13 cellular contexts compared by ENCODE assay signal in genomic region chr1:110752941-110753725, GRCh38.
DNase-seq lines count a peak whose midpoint lies in the region; ATAC-seq and TF ChIP-seq lines count a peak whose summit lies in the region.
"Had no signal": no experiment of that assay in that cellular context is flagged by ENCODE, and none has a peak within 500 bp of the region (broad histone marks: within the 10 kb centered on the region; RNA-seq: fewer than 3 reads in every experiment).

No MANE protein-coding gene starts in this region.

- peak; percentile 16 for DNase-seq in activated CD4-positive, alpha-beta T cell treated with anti-CD3 and anti-CD28 coated beads for 36 hours
- no peak for DNase-seq in activated CD4-positive, alpha-beta T cell treated with anti-CD3 and anti-CD28 coated beads, Interleukin-2, amount 50 U/mL, for 1 hour
- DNase-seq in stimulated activated CD4-positive, alpha-beta T cell treated with anti-CD3 and anti-CD28 coated beads, Interleukin-1b, Interleukin-23, amount 100 ng/mL, for 48 hours, result peak; percentile 27
- no peak for DNase-seq in stimulated activated CD4-positive, alpha-beta T cell treated with anti-CD3 and anti-CD28 coated beads, Interleukin-12 subunit alpha, Interleukin-12 subunit beta, amount 100 ng/mL, for 4 hours
- no peak for DNase-seq in activated naive CD8-positive, alpha-beta T cell treated with anti-CD3 and anti-CD28 coated beads for 36 hours
- DNase-seq in glutamatergic neuron, result no peak
- no peak for DNase-seq in activated CD4-positive, CD25-positive, alpha-beta regulatory T cell (lab: John Stamatoyannopoulos, UW)
- DNase-seq: ACHN; CD4-positive, CD25-positive, alpha-beta regulatory T cell; DMS53; GF-D8; H7 had no signal

- H3K4me1 Mint-ChIP-seq in activated CD4-positive, alpha-beta T cell treated with anti-CD3 and anti-CD28 coated beads for 36 hours, result peaks cover 5% of the 10 kb centered on the region
- H3K4me1 Mint-ChIP-seq in activated naive CD8-positive, alpha-beta T cell treated with anti-CD3 and anti-CD28 coated beads for 36 hours, result no peaks in the 10 kb centered on the region
- peaks cover 57% of the 10 kb centered on the region for H3K4me1 Mint-ChIP-seq in glutamatergic neuron (ENCODE audit: low read depth, unreplicated experiment)
- H3K4me1 Mint-ChIP-seq: CD4-positive, CD25-positive, alpha-beta regulatory T cell had no signal

- H3K27me3 Mint-ChIP-seq in activated CD4-positive, alpha-beta T cell treated with anti-CD3 and anti-CD28 coated beads for 36 hours, result peaks cover 5% of the 10 kb centered on the region
- peaks cover 22% of the 10 kb centered on the region for H3K27me3 Mint-ChIP-seq in activated naive CD8-positive, alpha-beta T cell treated with anti-CD3 and anti-CD28 coated beads for 36 hours
- H3K27me3 Mint-ChIP-seq in glutamatergic neuron (ENCODE audit: unreplicated experiment), result peaks cover 7% of the 10 kb centered on the region

- CTCF ChIA-PET in activated CD4-positive, alpha-beta T cell treated with anti-CD3 and anti-CD28 coated beads for 36 hours (lab: Charles Lee), result interaction anchor here (1.1 to 4.2 kb wide), 3 partner anchors 12 to 29 kb away, joined by 3 to 25 read pairs (median 15); no protein-coding TSS in a partner anchor

- H3K36me3 Mint-ChIP-seq in activated CD4-positive, alpha-beta T cell treated with anti-CD3 and anti-CD28 coated beads for 36 hours (ENCODE audit: low read depth), result no peaks in the 10 kb centered on the region
- H3K36me3 Mint-ChIP-seq in activated naive CD8-positive, alpha-beta T cell treated with anti-CD3 and anti-CD28 coated beads for 36 hours, result no peaks in the 10 kb centered on the region
- H3K36me3 Mint-ChIP-seq in glutamatergic neuron (ENCODE audit: unreplicated experiment), result no peaks in the 10 kb centered on the region
- H3K36me3 Mint-ChIP-seq: CD4-positive, CD25-positive, alpha-beta regulatory T cell had no signal

- no peak overlapping the region for H3K27ac Mint-ChIP-seq in activated CD4-positive, alpha-beta T cell treated with anti-CD3 and anti-CD28 coated beads for 36 hours
- H3K27ac Mint-ChIP-seq in activated naive CD8-positive, alpha-beta T cell treated with anti-CD3 and anti-CD28 coated beads for 36 hours, result peak overlapping the region; percentile 40
- peak overlapping the region; percentile 57 for H3K27ac Mint-ChIP-seq in glutamatergic neuron (ENCODE audit: unreplicated experiment)
- H3K27ac Mint-ChIP-seq: CD4-positive, CD25-positive, alpha-beta regulatory T cell had no signal

- TF ChIP-seq CTCF in glutamatergic neuron (IDR thresholded peaks at IDR 0.05; ENCODE audit: partially characterized antibody, unreplicated experiment), result no peak

- H3K4me3 Mint-ChIP-seq in activated CD4-positive, alpha-beta T cell treated with anti-CD3 and anti-CD28 coated beads for 36 hours, result no peak overlapping the region
- no peak overlapping the region for H3K4me3 Mint-ChIP-seq in activated naive CD8-positive, alpha-beta T cell treated with anti-CD3 and anti-CD28 coated beads for 36 hours
- H3K4me3 Mint-ChIP-seq in glutamatergic neuron (ENCODE audit: unreplicated experiment), result no peak overlapping the region
- H3K4me3 Mint-ChIP-seq: CD4-positive, CD25-positive, alpha-beta regulatory T cell had no signal

- POLR2A ChIA-PET in activated CD4-positive, alpha-beta T cell treated with anti-CD3 and anti-CD28 coated beads for 36 hours (lab: Charles Lee), result no interaction called here

- H3K9me3 Mint-ChIP-seq in activated CD4-positive, alpha-beta T cell treated with anti-CD3 and anti-CD28 coated beads for 36 hours (ENCODE audit: low read depth), result no peaks in the 10 kb centered on the region
- H3K9me3 Mint-ChIP-seq in activated naive CD8-positive, alpha-beta T cell treated with anti-CD3 and anti-CD28 coated beads for 36 hours, result no peaks in the 10 kb centered on the region
- peaks cover 15% of the 10 kb centered on the region for H3K9me3 Mint-ChIP-seq in glutamatergic neuron (ENCODE audit: unreplicated experiment)

- intact Hi-C loops in activated CD4-positive, alpha-beta T cell treated with anti-CD3 and anti-CD28 coated beads for 36 hours (cut with DNase I, micrococcal nuclease), result no loop called here

- peak; percentile 71 for ATAC-seq in activated CD4-positive, alpha-beta T cell treated with anti-CD3 and anti-CD28 coated beads for 36 hours
- ATAC-seq in GM18909 (IDR thresholded peaks at IDR 0.05; ENCODE audit: poor library complexity, unreplicated experiment), result no peak

Comparison
In these comparisons a context has a peak if more than half of its experiments do, and no peak if none do; other contexts are left out.
1. DNase-seq: peak in activated CD4-positive, alpha-beta T cell treated with anti-CD3 and anti-CD28 coated beads for 36 hours (single experiment) and stimulated activated CD4-positive, alpha-beta T cell treated with anti-CD3 and anti-CD28 coated beads, Interleukin-1b, Interleukin-23, amount 100 ng/mL, for 48 hours (single experiment); none in activated CD4-positive, alpha-beta T cell treated with anti-CD3 and anti-CD28 coated beads, Interleukin-2, amount 50 U/mL, for 1 hour (single experiment), stimulated activated CD4-positive, alpha-beta T cell treated with anti-CD3 and anti-CD28 coated beads, Interleukin-12 subunit alpha, Interleukin-12 subunit beta, amount 100 ng/mL, for 4 hours (single experiment), activated naive CD8-positive, alpha-beta T cell treated with anti-CD3 and anti-CD28 coated beads for 36 hours (single experiment), glutamatergic neuron (single experiment) and activated CD4-positive, CD25-positive, alpha-beta regulatory T cell (0 of 4).